ENCODE assay signal across 8 cellular contexts in the genomic region with DNA sequence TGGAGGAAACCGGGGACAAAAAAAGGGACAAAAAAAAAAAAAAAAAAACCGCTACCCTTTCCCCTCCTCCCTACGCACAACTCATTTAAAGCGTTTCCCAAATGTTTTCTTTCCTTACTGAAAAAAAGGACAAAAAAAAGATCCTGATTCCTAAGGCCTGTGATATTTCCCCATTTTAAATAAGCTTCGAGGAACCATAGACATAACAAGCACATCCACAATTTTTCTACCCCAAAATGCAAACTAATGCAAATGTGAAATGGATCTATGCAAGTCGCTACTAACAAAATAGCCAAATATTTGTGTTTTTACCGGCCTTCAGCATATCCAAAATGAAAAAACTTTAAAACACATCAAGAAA. TPM values are rescaled to one million over a fixed set of nuclear protein-coding genes. Genes with fewer than 3 reads are reported as not detected.
A peak's percentile ranks its signal among the peaks of the same experiment; 100 is the strongest.
DNase-seq lines count a peak whose midpoint lies in the region; ATAC-seq and TF ChIP-seq lines count a peak whose summit lies in the region.

No MANE protein-coding gene starts in this region.

- POLR2A ChIA-PET in activated CD4-positive, alpha-beta memory T cell treated with anti-CD3 and anti-CD28 coated beads, Interleukin-2, amount 10 ng/mL, durations not matched to agents 7 days and 5 days (lab: Charles Lee): interaction anchor here (0.6 to 7.1 kb wide), 27 partner anchors 9 to 345 kb away, joined by 3 to 89 read pairs (median 7); no protein-coding TSS in a partner anchor

- peaks cover 67% of the 10 kb centered on the region for H3K4me1 Mint-ChIP-seq in HFFc6 (ENCODE audit: low read depth)
- H3K4me1 Mint-ChIP-seq in activated CD4-positive, alpha-beta memory T cell treated with anti-CD3 and anti-CD28 coated beads, Interleukin-2, amount 10 ng/mL, durations not matched to agents 7 days and 5 days: peaks cover 43% of the 10 kb centered on the region
- H3K4me1 Mint-ChIP-seq in stimulated activated memory B cell treated with anti-CD40 and anti-IgM and Interleukin-4, amounts not matched to agents 10 μg/mL and 1 μg/mL and 100 μg/mL, for 72 hours: peaks cover 30% of the 10 kb centered on the region

- no peak for ATAC-seq in stimulated activated memory B cell treated with anti-CD40 and anti-IgM and Interleukin-4, amounts not matched to agents 10 μg/mL and 1 μg/mL and 100 μg/mL, for 72 hours
- ATAC-seq in GM21619 (IDR thresholded peaks at IDR 0.05; ENCODE audit: unreplicated experiment): no peak
- no peak for ATAC-seq in GM18505 (IDR thresholded peaks at IDR 0.05; ENCODE audit: unreplicated experiment)
- no peak for ATAC-seq in GM21825 (IDR thresholded peaks at IDR 0.05; ENCODE audit: unreplicated experiment)

- peak overlapping the region; percentile 91 for H3K27ac Mint-ChIP-seq in HFFc6
- H3K27ac Mint-ChIP-seq in activated CD4-positive, alpha-beta memory T cell treated with anti-CD3 and anti-CD28 coated beads, Interleukin-2, amount 10 ng/mL, durations not matched to agents 7 days and 5 days: peak overlapping the region; percentile 95
- peak overlapping the region; percentile 85 for H3K27ac Mint-ChIP-seq in stimulated activated memory B cell treated with anti-CD40 and anti-IgM and Interleukin-4, amounts not matched to agents 10 μg/mL and 1 μg/mL and 100 μg/mL, for 72 hours

- no peak for TF ChIP-seq POLR2A in GM18505 (IDR thresholded peaks at IDR 0.05; ENCODE audit: borderline replicate concordance, extremely low read depth, insufficient read depth, insufficient read length)

- peaks cover 5% of the 10 kb centered on the region for H3K27me3 Mint-ChIP-seq in HFFc6 (ENCODE audit: insufficient read depth)
- no peaks in the 10 kb centered on the region for H3K27me3 Mint-ChIP-seq in activated CD4-positive, alpha-beta memory T cell treated with anti-CD3 and anti-CD28 coated beads, Interleukin-2, amount 10 ng/mL, durations not matched to agents 7 days and 5 days
- no peaks in the 10 kb centered on the region for H3K27me3 Mint-ChIP-seq in stimulated activated memory B cell treated with anti-CD40 and anti-IgM and Interleukin-4, amounts not matched to agents 10 μg/mL and 1 μg/mL and 100 μg/mL, for 72 hours

- no peaks in the 10 kb centered on the region for H3K9me3 ChIP-seq in iPS-18a (ENCODE audit: control insufficient read depth, low read depth, low read length)

- no peaks in the 10 kb centered on the region for H3K9me3 Mint-ChIP-seq in HFFc6
- no peaks in the 10 kb centered on the region for H3K9me3 Mint-ChIP-seq in activated CD4-positive, alpha-beta memory T cell treated with anti-CD3 and anti-CD28 coated beads, Interleukin-2, amount 10 ng/mL, durations not matched to agents 7 days and 5 days
- H3K9me3 Mint-ChIP-seq in stimulated activated memory B cell treated with anti-CD40 and anti-IgM and Interleukin-4, amounts not matched to agents 10 μg/mL and 1 μg/mL and 100 μg/mL, for 72 hours: no peaks in the 10 kb centered on the region

- peak overlapping the region; percentile 85 for H3K27ac ChIP-seq in iPS-18a (ENCODE audit: low read length)

- H3K9ac ChIP-seq in iPS-18a (ENCODE audit: low read length): peak overlapping the region; percentile 88

- no peak for TF ChIP-seq CTCF in HFFc6 (IDR thresholded peaks at IDR 0.05)

- H3K4me1 ChIP-seq in iPS-18a (ENCODE audit: control insufficient read depth, low read depth, low read length): peaks cover 30% of the 10 kb centered on the region

- peak overlapping the region; percentile 85 for H3K4me3 Mint-ChIP-seq in HFFc6
- peak overlapping the region; percentile 76 for H3K4me3 Mint-ChIP-seq in activated CD4-positive, alpha-beta memory T cell treated with anti-CD3 and anti-CD28 coated beads, Interleukin-2, amount 10 ng/mL, durations not matched to agents 7 days and 5 days
- H3K4me3 Mint-ChIP-seq in stimulated activated memory B cell treated with anti-CD40 and anti-IgM and Interleukin-4, amounts not matched to agents 10 μg/mL and 1 μg/mL and 100 μg/mL, for 72 hours: peak overlapping the region; percentile 83

- peak overlapping the region; percentile 78 for H3K4me3 ChIP-seq in iPS-18a (ENCODE audit: low read length)

- CTCF ChIA-PET in activated CD4-positive, alpha-beta memory T cell treated with anti-CD3 and anti-CD28 coated beads, Interleukin-2, amount 10 ng/mL, durations not matched to agents 7 days and 5 days (lab: Charles Lee): interaction anchor here (0.7 to 2.6 kb wide), 10 partner anchors 12 to 340 kb away, joined by 3 to 13 read pairs (median 6); no protein-coding TSS in a partner anchor

- no peaks in the 10 kb centered on the region for H3K27me3 ChIP-seq in iPS-18a (ENCODE audit: control insufficient read depth, insufficient read depth, low read length)

- H3K36me3 Mint-ChIP-seq in HFFc6 (ENCODE audit: low read depth): peaks cover 12% of the 10 kb centered on the region
- peaks cover 26% of the 10 kb centered on the region for H3K36me3 Mint-ChIP-seq in activated CD4-positive, alpha-beta memory T cell treated with anti-CD3 and anti-CD28 coated beads, Interleukin-2, amount 10 ng/mL, durations not matched to agents 7 days and 5 days (ENCODE audit: low read depth)
- peaks cover 5% of the 10 kb centered on the region for H3K36me3 Mint-ChIP-seq in stimulated activated memory B cell treated with anti-CD40 and anti-IgM and Interleukin-4, amounts not matched to agents 10 μg/mL and 1 μg/mL and 100 μg/mL, for 72 hours

- H3K36me3 ChIP-seq in iPS-18a (ENCODE audit: control insufficient read depth, low read depth, low read length): no peaks in the 10 kb centered on the region

- DNase-seq in HFFc6: no peak
- no peak for DNase-seq in activated CD4-positive, alpha-beta memory T cell treated with anti-CD3 and anti-CD28 coated beads, Interleukin-2, amount 10 ng/mL, durations not matched to agents 7 days and 5 days
- DNase-seq in GM03348 (ENCODE audit: low spot score): no peak

RNA-seq across cellular contexts. Expression of gene ZNF217, which starts 1.4 kb away (rescaled TPM):
- total RNA-seq in HFFc6 (2021; fragmentation: NEBNext Ultra II Directional; extraction: Animal tissue kit (Norgen Biotek cat#: 25700)): 10 to 100 TPM; 38.5 to 42.9 (median 40.1) TPM
- total RNA-seq in activated CD4-positive, alpha-beta memory T cell treated with anti-CD3 and anti-CD28 coated beads, Interleukin-2, amount 10 ng/mL, durations not matched to agents 7 days and 5 days: 10 to 100 TPM; 89.5 to 90.4 TPM
